ENCODE assay signal across 10 cellular contexts in the genomic region with DNA sequence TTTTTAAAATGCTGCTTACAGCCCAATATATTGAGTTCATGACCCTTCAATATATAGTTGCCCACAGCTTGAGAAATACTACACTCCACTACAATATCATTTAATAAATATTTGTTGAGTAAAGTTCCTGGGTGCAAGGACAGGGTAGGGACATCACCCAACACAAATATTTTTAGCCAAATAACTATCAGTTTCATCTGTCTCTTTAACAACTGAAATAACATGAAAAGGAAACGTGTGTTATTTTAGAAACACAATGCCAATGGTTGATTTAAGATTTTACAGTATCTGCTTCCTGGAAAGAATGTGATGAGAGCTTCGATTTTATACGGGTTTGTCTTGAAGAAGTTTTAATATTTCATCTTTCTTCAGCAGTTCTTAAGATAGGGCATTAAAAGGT.
DNase-seq lines count a peak whose midpoint lies in the region; ATAC-seq, FAIRE-seq and TF ChIP-seq lines count a peak whose summit lies in the region.
"Had no signal": no experiment of that assay in that cellular context is flagged by ENCODE, and none has a peak within 500 bp of the region (broad histone marks: within the 10 kb centered on the region; RNA-seq: fewer than 3 reads in every experiment).

No MANE protein-coding gene starts in this region.

- H3K4me3 Mint-ChIP-seq in T-helper 1 cell treated with Interleukin-12 subunit alpha and Interleukin-12 subunit beta and Interleukin-4 antibody, amounts not matched to agents 30 μg/mL and 1 μg/mL, for 36 hours: peak overlapping the region; percentile 66
- H3K4me3 Mint-ChIP-seq in activated naive CD8-positive, alpha-beta T cell treated with anti-CD3 and anti-CD28 coated beads for 36 hours: peak overlapping the region; percentile 69
- peak overlapping the region; percentile 49 to 74 for H3K4me3 Mint-ChIP-seq in stimulated activated naive B cell treated with anti-CD40 and anti-IgM and Interleukin-4, amounts not matched to agents 10 μg/mL and 1 μg/mL and 100 μg/mL, for 72 hours
- H3K4me3 Mint-ChIP-seq: nephron had no signal

- H3K4me3 ChIP-seq in lower leg skin (ENCODE audit: low read depth, poor library complexity, severe bottlenecking): no peak overlapping the region

- no peak for TF ChIP-seq POLR2A in lower leg skin (IDR thresholded peaks at IDR 0.05)

- DNase-seq in T-helper 1 cell: no peak
- DNase-seq in activated naive CD8-positive, alpha-beta T cell treated with anti-CD3 and anti-CD28 coated beads for 36 hours: no peak
- no peak for DNase-seq in stimulated activated naive B cell treated with anti-CD40 and anti-IgM and Interleukin-4, amounts not matched to agents 10 μg/mL and 1 μg/mL and 100 μg/mL, for 72 hours
- DNase-seq in lower leg skin (ENCODE audit: low spot score in 2 of 2): no peak
- no peak for DNase-seq in activated effector memory CD4-positive, alpha-beta T cell treated with Interleukin-2 at 50 U/mL for 16 hours
- DNase-seq in frontal cortex (ENCODE audit: low spot score in 2 of 2): no peak

- no peaks in the 10 kb centered on the region for H3K9me3 Mint-ChIP-seq in T-helper 1 cell treated with Interleukin-12 subunit alpha and Interleukin-12 subunit beta and Interleukin-4 antibody, amounts not matched to agents 30 μg/mL and 1 μg/mL, for 36 hours
- H3K9me3 Mint-ChIP-seq in activated naive CD8-positive, alpha-beta T cell treated with anti-CD3 and anti-CD28 coated beads for 36 hours: no peaks in the 10 kb centered on the region
- no peaks in the 10 kb centered on the region for H3K9me3 Mint-ChIP-seq in stimulated activated naive B cell treated with anti-CD40 and anti-IgM and Interleukin-4, amounts not matched to agents 10 μg/mL and 1 μg/mL and 100 μg/mL, for 72 hours
- H3K9me3 Mint-ChIP-seq: nephron had no signal

- no peaks in the 10 kb centered on the region for H3K27me3 Mint-ChIP-seq in T-helper 1 cell treated with Interleukin-12 subunit alpha and Interleukin-12 subunit beta and Interleukin-4 antibody, amounts not matched to agents 30 μg/mL and 1 μg/mL, for 36 hours (ENCODE audit: low read depth)
- H3K27me3 Mint-ChIP-seq in activated naive CD8-positive, alpha-beta T cell treated with anti-CD3 and anti-CD28 coated beads for 36 hours: no peaks in the 10 kb centered on the region
- peaks cover 0 to 3% of the 10 kb centered on the region in 2 donors for H3K27me3 Mint-ChIP-seq in stimulated activated naive B cell treated with anti-CD40 and anti-IgM and Interleukin-4, amounts not matched to agents 10 μg/mL and 1 μg/mL and 100 μg/mL, for 72 hours

- H3K36me3 Mint-ChIP-seq in T-helper 1 cell treated with Interleukin-12 subunit alpha and Interleukin-12 subunit beta and Interleukin-4 antibody, amounts not matched to agents 30 μg/mL and 1 μg/mL, for 36 hours (ENCODE audit: low read depth): peaks cover 3% of the 10 kb centered on the region
- no peaks in the 10 kb centered on the region for H3K36me3 Mint-ChIP-seq in activated naive CD8-positive, alpha-beta T cell treated with anti-CD3 and anti-CD28 coated beads for 36 hours
- H3K36me3 Mint-ChIP-seq in stimulated activated naive B cell treated with anti-CD40 and anti-IgM and Interleukin-4, amounts not matched to agents 10 μg/mL and 1 μg/mL and 100 μg/mL, for 72 hours: no peaks in the 10 kb centered on the region

- H3K27ac Mint-ChIP-seq in T-helper 1 cell treated with Interleukin-12 subunit alpha and Interleukin-12 subunit beta and Interleukin-4 antibody, amounts not matched to agents 30 μg/mL and 1 μg/mL, for 36 hours: peak overlapping the region; percentile 92
- H3K27ac Mint-ChIP-seq in activated naive CD8-positive, alpha-beta T cell treated with anti-CD3 and anti-CD28 coated beads for 36 hours: peak overlapping the region; percentile 79
- peak overlapping the region; percentile 81 for H3K27ac Mint-ChIP-seq in stimulated activated naive B cell treated with anti-CD40 and anti-IgM and Interleukin-4, amounts not matched to agents 10 μg/mL and 1 μg/mL and 100 μg/mL, for 72 hours
- H3K27ac Mint-ChIP-seq: nephron had no signal

- TF ChIP-seq CTCF in lower leg skin (IDR thresholded peaks at IDR 0.05): no peak

- ATAC-seq in HG03039 (IDR thresholded peaks at IDR 0.05; ENCODE audit: unreplicated experiment): peak; percentile 24
- ATAC-seq in stimulated activated naive B cell treated with anti-CD40 and anti-IgM and Interleukin-4, amounts not matched to agents 10 μg/mL and 1 μg/mL and 100 μg/mL, for 72 hours (replicated peaks): no peak
- ATAC-seq: HCT116 had no signal

- intact Hi-C loops in lower leg skin (cut with DNase I; ENCODE audit: low total_unique reads): no loop called here

- 25% methylated on average over 3 of the region's 3 CpGs for WGBS in lower leg skin, 2 donors

- H3K4me1 Mint-ChIP-seq in T-helper 1 cell treated with Interleukin-12 subunit alpha and Interleukin-12 subunit beta and Interleukin-4 antibody, amounts not matched to agents 30 μg/mL and 1 μg/mL, for 36 hours (ENCODE audit: low read depth): peaks cover 14% of the 10 kb centered on the region
- H3K4me1 Mint-ChIP-seq in activated naive CD8-positive, alpha-beta T cell treated with anti-CD3 and anti-CD28 coated beads for 36 hours: peaks cover 12% of the 10 kb centered on the region
- peaks cover 10 to 15% of the 10 kb centered on the region in 2 donors for H3K4me1 Mint-ChIP-seq in stimulated activated naive B cell treated with anti-CD40 and anti-IgM and Interleukin-4, amounts not matched to agents 10 μg/mL and 1 μg/mL and 100 μg/mL, for 72 hours

- no peak for FAIRE-seq in frontal cortex (lab: Jason Lieb, UNC)
